In genomic region chr1:201346337-201346939, GRCh38 we compare ENCODE assay signal across 9 cellular contexts. TPM values are rescaled to one million over a fixed set of nuclear protein-coding genes. Genes with fewer than 3 reads are reported as not detected.
DNase-seq lines count a peak whose midpoint lies in the region; ATAC-seq and TF ChIP-seq lines count a peak whose summit lies in the region.
"Had no signal": no experiment of that assay in that cellular context is flagged by ENCODE, and none has a peak within 500 bp of the region (broad histone marks: within the 10 kb centered on the region; RNA-seq: fewer than 3 reads in every experiment).

No MANE protein-coding gene starts in this region.

- H3K4me1 ChIP-seq in Caco-2: no peaks in the 10 kb centered on the region
- peaks cover 3% of the 10 kb centered on the region for H3K4me1 ChIP-seq in prostate gland (replicated peaks)

- H3K9me3 Mint-ChIP-seq in Caco-2 (ENCODE audit: unreplicated experiment): peaks cover 2% of the 10 kb centered on the region

- peak; percentile 73 to 79 for TF ChIP-seq CTCF in Caco-2 (IDR thresholded peaks at IDR 0.05; ENCODE audit: insufficient read depth in 1 of 2, low read depth in 1 of 2, low read length in 1 of 2, severe bottlenecking in 1 of 2, unreplicated experiment in 1 of 2)
- TF ChIP-seq CTCF in prostate gland (IDR thresholded peaks at IDR 0.05): peak; percentile 12 to 72 (median 62)

- H3K27ac ChIP-seq in prostate gland: no peak overlapping the region

- H3K9me3 ChIP-seq in Caco-2: peaks cover 5% of the 10 kb centered on the region
- H3K9me3 ChIP-seq in prostate gland: no peaks in the 10 kb centered on the region

- H3K27me3 Mint-ChIP-seq in Caco-2 (ENCODE audit: insufficient read depth, unreplicated experiment): peaks cover 14% of the 10 kb centered on the region

- WGBS in prostate gland: 45% methylated on average over 5 of the region's 5 CpGs

- intact Hi-C loops in Caco-2 (cut with micrococcal nuclease; ENCODE audit: unreplicated experiment) (loop anchor here (1.0 to 5.0 kb wide), 3 partner anchors 37 to 92 kb away; no protein-coding TSS in a partner anchor), prostate gland (cut with DNase I) (loop anchor here (5.0 kb wide), 1 partner anchor 61 kb away; no protein-coding TSS in a partner anchor)

- no peaks in the 10 kb centered on the region; the same call in 1 of the 2 replicates for H3K27me3 ChIP-seq in Caco-2 (replicated peaks; ENCODE audit: control insufficient read depth, insufficient read depth, low read length)
- H3K27me3 ChIP-seq in prostate gland (replicated peaks; ENCODE audit: insufficient read depth): no peaks in the 10 kb centered on the region

- CTCF ChIA-PET in Caco-2 (lab: Charles Lee) (interaction anchor here (0.6 to 1.8 kb wide), 12 partner anchors 12 to 93 kb away, joined by 3 to 19 read pairs (median 4); no protein-coding TSS in a partner anchor), HEK293T (lab: Yijun Ruan, JAX) (interaction anchor here (0.8 to 2.8 kb wide), 6 partner anchors 15 to 82 kb away, joined by 3 to 10 read pairs (median 4); no protein-coding TSS in a partner anchor)

- no peaks in the 10 kb centered on the region for H3K4me1 Mint-ChIP-seq in Caco-2 (ENCODE audit: low read depth, unreplicated experiment)

- POLR2A ChIA-PET in Caco-2 (lab: Charles Lee): no interaction called here
- POLR2A ChIA-PET in HEK293T (lab: Yijun Ruan, JAX): no interaction called here

- H3K36me3 ChIP-seq in Caco-2 (ENCODE audit: control insufficient read depth, insufficient read depth, low read length) (no peaks in the 10 kb centered on the region), prostate gland (no peaks in the 10 kb centered on the region)

- no peaks in the 10 kb centered on the region for H3K36me3 Mint-ChIP-seq in Caco-2 (ENCODE audit: insufficient read depth, unreplicated experiment)
- H3K36me3 Mint-ChIP-seq: naive B cell had no signal

- H3K4me3 ChIP-seq in Caco-2 (ENCODE audit: low read depth, low read length) (no peak overlapping the region), prostate gland (no peak overlapping the region)

- BruUV-seq in Caco-2 (replicated peaks; lab: Mats Ljungman, UMichigan): no TSS peak

- no peak for TF ChIP-seq POLR2A in prostate gland (IDR thresholded peaks at IDR 0.05)

- ATAC-seq in GM18870 (IDR thresholded peaks at IDR 0.05; ENCODE audit: unreplicated experiment): no peak

- no peak overlapping the region for H3K4me3 Mint-ChIP-seq in Caco-2 (ENCODE audit: unreplicated experiment)
- H3K4me3 Mint-ChIP-seq: naive B cell had no signal

- no peak overlapping the region for H3K27ac Mint-ChIP-seq in Caco-2 (ENCODE audit: unreplicated experiment)
- H3K27ac Mint-ChIP-seq: naive B cell had no signal

- DNase-seq in Caco-2 (peak; percentile 55 to 72), HEK293T (ENCODE audit: extremely low spot score) (peak; percentile 63), SK-N-DZ (ENCODE audit: low spot score) (peak; percentile 23), fibroblast of the conjunctiva (ENCODE audit: low read depth) (peak; percentile 29), prostate gland (ENCODE audit: low spot score) (peak; percentile 70), GM19240 (ENCODE audit: insufficient read length, low spot score) (no peak)
- DNase-seq in activated CD8-positive, alpha-beta memory T cell treated with anti-CD3 and anti-CD28 coated beads for 24 hours: no peak
- DNase-seq: naive B cell had no signal

TF ChIP-seq in HEK293T, 16 proteins besides CTCF, POLR2A, EP300 and RAD21:
- TF ChIP-seq PKNOX1 (IDR thresholded peaks at IDR 0.05) (0 out of 2 replicates have a peak, but pooled peaks have one; percentile 24), ELF4 (IDR thresholded peaks at IDR 0.05) (no peak)

RNA-seq across cellular contexts. Expression of gene TNNT2, which starts 31.0 kb away (rescaled TPM):
- total RNA-seq in Caco-2 (2022) (5.9 and 7.3 TPM in 2 replicates), prostate gland (1 to 10 TPM; 2.2 to 3.5 TPM)
- 1.2 and 4.1 TPM in 2 replicates for polyA plus RNA-seq in SK-N-DZ (2014; cell fraction: cytosol; rRNA removed)
- 4.4 and 4.5 TPM in 2 replicates for polyA plus RNA-seq in SK-N-DZ (2014; cell fraction: nucleus; rRNA removed)

RNA-seq across cellular contexts. Expression of gene LAD1, which starts 52.7 kb away (rescaled TPM):
- total RNA-seq in Caco-2 (2022): 77.2 and 80.5 TPM in 2 replicates
- 0.16 TPM in 1 of 2 replicates, not detected in the other for polyA plus RNA-seq in SK-N-DZ (2014; cell fraction: cytosol; rRNA removed)
- polyA plus RNA-seq in SK-N-DZ (2014; cell fraction: nucleus; rRNA removed): not detected in 2 replicates
- 10 to 100 TPM; 12.8 to 26.8 TPM for total RNA-seq in prostate gland

Comparison
In these comparisons a context has a peak if more than half of its experiments do, and no peak if none do; other contexts are left out.
1. DNase-seq: peak in Caco-2 (2 of 2), HEK293T (single experiment), SK-N-DZ (single experiment), fibroblast of the conjunctiva (single experiment) and prostate gland (single experiment); none in GM19240 (single experiment) and activated CD8-positive, alpha-beta memory T cell treated with anti-CD3 and anti-CD28 coated beads for 24 hours (single experiment).